ENCODE assay signal across 8 cellular contexts in the genomic region with DNA sequence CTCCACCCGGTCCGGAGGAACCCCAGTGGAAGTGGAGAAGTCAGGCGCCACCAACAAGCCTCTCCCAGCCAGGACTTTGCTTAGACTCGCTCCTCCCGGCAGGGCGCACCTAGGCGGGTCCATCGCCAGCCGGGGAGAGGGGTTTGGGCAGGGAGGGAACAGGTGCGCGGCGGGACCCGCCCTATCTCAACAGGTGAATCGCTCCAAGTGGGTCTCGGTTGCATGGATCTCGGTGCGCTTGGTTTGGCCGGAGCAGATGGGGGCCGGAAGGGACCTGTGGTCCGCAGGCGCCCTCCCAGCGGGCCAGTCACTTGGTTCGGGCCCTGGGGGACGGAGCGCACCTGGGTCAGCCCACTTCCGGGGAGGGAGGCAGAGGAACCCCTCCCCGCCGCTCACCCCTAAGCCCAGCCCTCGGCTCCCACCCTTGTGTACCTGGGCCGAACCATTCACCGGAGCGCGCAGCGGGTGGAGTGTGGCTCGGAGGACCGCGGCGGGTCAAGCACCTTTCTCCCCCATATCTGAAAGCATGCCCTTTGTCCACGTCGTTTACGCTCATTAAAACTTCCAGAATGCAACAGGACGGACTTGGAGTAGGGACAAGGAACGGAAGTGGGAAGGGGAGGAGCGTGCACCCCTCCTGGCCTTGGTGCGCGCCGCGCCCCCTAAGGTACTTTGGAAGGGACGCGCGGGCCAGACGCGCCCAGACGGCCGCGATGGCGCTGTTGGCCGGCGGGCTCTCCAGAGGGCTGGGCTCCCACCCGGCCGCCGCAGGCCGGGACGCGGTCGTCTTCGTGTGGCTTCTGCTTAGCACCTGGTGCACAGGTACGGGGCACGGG. TPM values are rescaled to one million over a fixed set of nuclear protein-coding genes. Genes with fewer than 3 reads are reported as not detected.
A peak's percentile ranks its signal among the peaks of the same experiment; 100 is the strongest.
DNase-seq lines count a peak whose midpoint lies in the region; ATAC-seq and TF ChIP-seq lines count a peak whose summit lies in the region.

TSS of gene LSR (plus strand) at position 693 of the 836 bp plus-strand sequence. CDS start at position 714, 21 bp downstream.

- ATAC-seq in GM18867 (IDR thresholded peaks at IDR 0.05; ENCODE audit: unreplicated experiment) (peak; percentile 80), HG03039 (IDR thresholded peaks at IDR 0.05; ENCODE audit: unreplicated experiment) (peak; percentile 60), left cardiac atrium (peak; percentile 83 to 94)

- peak within 1 kb of the TSS; percentile 56 for H3K4me3 ChIP-seq in retinal pigment epithelial cell (ENCODE audit: low read length)

- TF ChIP-seq CTCF in retinal pigment epithelial cell (conservative IDR thresholded peaks at IDR 0.05; ENCODE audit: low read depth, low read length): no peak

- intact Hi-C loops in left cardiac atrium (cut with DNase I): no loop called here

- peak; percentile 85 for DNase-seq in NCI-H510A treated with DMSO at 0.1 percent for 48 hours (lab: John Stamatoyannopoulos, UW)
- peak; percentile 65 for DNase-seq in activated T-helper 1 cell treated with Interleukin-2 at 50 U/mL for 16 hours (ENCODE audit: low read depth)
- DNase-seq in left cardiac atrium: peak; percentile 70
- DNase-seq in retinal pigment epithelial cell (ENCODE audit: low read depth): no peak
- DNase-seq in GM03348 (ENCODE audit: low spot score): no peak
- no peak for DNase-seq in OCI-M1 (lab: John Stamatoyannopoulos, UW)

RNA-seq across cellular contexts. Expression of gene LSR, which starts in this region (rescaled TPM):
- total RNA-seq in left cardiac atrium: 1 to 10 TPM; 7.5 to 7.6 TPM

Comparison
In these comparisons a context has a peak if more than half of its experiments do, and no peak if none do; other contexts are left out.
1. DNase-seq: peak in NCI-H510A treated with DMSO at 0.1 percent for 48 hours (single experiment), activated T-helper 1 cell treated with Interleukin-2 at 50 U/mL for 16 hours (single experiment) and left cardiac atrium (single experiment); none in retinal pigment epithelial cell (single experiment), GM03348 (single experiment) and OCI-M1 (single experiment).
2. Peak in every context shown above with its lines, with median percentiles within 50 percentile points of each other: ATAC-seq.